ENCODE assay signal across 28 cellular contexts in the genomic region with DNA sequence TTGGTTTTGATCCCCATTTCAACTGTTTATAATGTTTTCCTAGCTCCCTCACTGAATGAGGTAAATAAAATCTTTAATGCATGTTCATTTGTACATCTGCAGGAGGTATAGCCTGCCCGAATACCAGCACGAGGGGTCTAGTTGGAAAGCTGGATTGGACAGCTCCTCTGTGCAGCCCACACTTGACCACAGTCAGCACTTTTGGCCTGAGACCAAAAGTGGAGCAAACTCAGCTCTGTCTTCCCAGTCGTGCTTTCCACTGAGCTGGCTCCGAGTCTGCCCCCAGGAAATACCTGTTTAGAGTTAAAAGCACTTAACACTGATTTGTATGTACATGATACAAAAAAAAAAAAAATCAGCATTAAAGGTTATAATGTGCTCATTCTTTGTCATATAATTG.
DNase-seq lines count a peak whose midpoint lies in the region; ATAC-seq and TF ChIP-seq lines count a peak whose summit lies in the region.
"Had no signal": no experiment of that assay in that cellular context is flagged by ENCODE, and none has a peak within 500 bp of the region (broad histone marks: within the 10 kb centered on the region; RNA-seq: fewer than 3 reads in every experiment).

No MANE protein-coding gene starts in this region.

- H3K9me3 ChIP-seq in hepatocyte (ENCODE audit: low read depth), result no peaks in the 10 kb centered on the region
- peaks cover 35% of the 10 kb centered on the region for H3K9me3 ChIP-seq in A673 (ENCODE audit: low read depth, low read length, poor library complexity, severe bottlenecking)
- H3K9me3 ChIP-seq: esophagus squamous epithelium, heart left ventricle, upper lobe of left lung had no signal

- H3K4me3 Mint-ChIP-seq in GM23338, result no peak overlapping the region
- H3K4me3 Mint-ChIP-seq: activated CD8-positive, alpha-beta T cell treated with anti-CD3 and anti-CD28 coated beads for 36 hours; activated naive CD4-positive, alpha-beta T cell treated with anti-CD3 and anti-CD28 coated beads, Interleukin-2, amount 10 ng/mL, durations not matched to agents 7 days and 5 days; natural killer cell treated with Interleukin-12 subunit alpha and Interleukin-12 subunit beta and Interleukin-15 and Interleukin-18, amount 100 ng/mL, for 72 hours; T-helper 2 cell treated with Interferon-gamma antibody and Interleukin-4, amounts not matched to agents 5 μg/mL and 100 μg/mL, for 36 hours had no signal

- H3K27me3 ChIP-seq in GM23338 (ENCODE audit: insufficient read depth), result no peaks in the 10 kb centered on the region
- no peaks in the 10 kb centered on the region for H3K27me3 ChIP-seq in hepatocyte
- no peaks in the 10 kb centered on the region for H3K27me3 ChIP-seq in A673 (replicated peaks; ENCODE audit: insufficient read depth, low read depth, low read length, poor library complexity)
- H3K27me3 ChIP-seq: esophagus squamous epithelium, foreskin keratinocyte, heart left ventricle, upper lobe of left lung had no signal

- intact Hi-C loops in A673 (cut with micrococcal nuclease; ENCODE audit: unreplicated experiment), result no loop called here

- H3K36me3 ChIP-seq in GM23338 (ENCODE audit: insufficient read depth), result no peaks in the 10 kb centered on the region; the same call in 1 of the 2 replicates
- H3K36me3 ChIP-seq in hepatocyte (replicated peaks; ENCODE audit: insufficient read depth, low read depth), result no peaks in the 10 kb centered on the region
- H3K36me3 ChIP-seq in A673 (ENCODE audit: insufficient read depth, low read length, poor library complexity, severe bottlenecking), result no peaks in the 10 kb centered on the region
- H3K36me3 ChIP-seq: esophagus squamous epithelium, heart left ventricle, upper lobe of left lung had no signal

- no peak overlapping the region for H3K27ac ChIP-seq in GM23338 (ENCODE audit: low read depth)
- H3K27ac ChIP-seq in hepatocyte, result no peak overlapping the region
- H3K27ac ChIP-seq in A673 (ENCODE audit: low read depth, low read length, poor library complexity, severe bottlenecking), result no peak overlapping the region
- H3K27ac ChIP-seq: C4-2B, dorsolateral prefrontal cortex, esophagus squamous epithelium, foreskin keratinocyte, heart left ventricle, upper lobe of left lung had no signal

- peaks cover 32% of the 10 kb centered on the region for H3K4me1 Mint-ChIP-seq in GM23338
- H3K4me1 Mint-ChIP-seq: activated naive CD4-positive, alpha-beta T cell treated with anti-CD3 and anti-CD28 coated beads, Interleukin-2, amount 10 ng/mL, durations not matched to agents 7 days and 5 days had no signal

- no peak for TF ChIP-seq CTCF in GM23338 (conservative IDR thresholded peaks at IDR 0.05; ENCODE audit: low read depth in 2 of 2)
- no peak for TF ChIP-seq CTCF in hepatocyte (IDR thresholded peaks at IDR 0.05; ENCODE audit: poor library complexity)
- TF ChIP-seq CTCF in A673 (conservative IDR thresholded peaks at IDR 0.05; ENCODE audit: low read depth, low read length), result no peak

- H3K27ac Mint-ChIP-seq in GM23338, result no peak overlapping the region
- H3K27ac Mint-ChIP-seq: activated CD8-positive, alpha-beta T cell treated with anti-CD3 and anti-CD28 coated beads for 36 hours; activated naive CD4-positive, alpha-beta T cell treated with anti-CD3 and anti-CD28 coated beads, Interleukin-2, amount 10 ng/mL, durations not matched to agents 7 days and 5 days; natural killer cell treated with Interleukin-12 subunit alpha and Interleukin-12 subunit beta and Interleukin-15 and Interleukin-18, amount 100 ng/mL, for 72 hours; T-helper 2 cell treated with Interferon-gamma antibody and Interleukin-4, amounts not matched to agents 5 μg/mL and 100 μg/mL, for 36 hours had no signal

- ATAC-seq in GM23338, result no peak
- ATAC-seq: activated CD8-positive, alpha-beta T cell treated with anti-CD3 and anti-CD28 coated beads for 36 hours; foreskin keratinocyte; heart left ventricle; natural killer cell treated with Interleukin-12 subunit alpha and Interleukin-12 subunit beta and Interleukin-15 and Interleukin-18, amount 100 ng/mL, for 72 hours; Panc1 had no signal

- peak; percentile 65 for DNase-seq in DMS79 treated with DMSO at 0.1 percent for 48 hours (lab: John Stamatoyannopoulos, UW)
- DNase-seq in GM23338 (ENCODE audit: low spot score), result no peak
- DNase-seq in NCI-H748 (lab: John Stamatoyannopoulos, UW; ENCODE audit: unreplicated experiment), result peak; percentile 97
- peak; percentile 13 for DNase-seq in hepatocyte (ENCODE audit: low spot score)
- no peak for DNase-seq in A673 (ENCODE audit: low spot score)
- DNase-seq in mesenteric fat pad (ENCODE audit: low spot score), result no peak
- no peak for DNase-seq in NCI-H524 (lab: John Stamatoyannopoulos, UW)
- DNase-seq: activated CD4-positive, alpha-beta T cell treated with anti-CD3 and anti-CD28 coated beads for 1 hour; activated CD8-positive, alpha-beta memory T cell treated with anti-CD3 and anti-CD28 coated beads, Interleukin-2, amount 50 U/mL, for 48 hours; activated CD8-positive, alpha-beta T cell treated with anti-CD3 and anti-CD28 coated beads for 36 hours; activated naive CD4-positive, alpha-beta T cell treated with anti-CD3 and anti-CD28 coated beads, Interleukin-2, amount 10 ng/mL, durations not matched to agents 7 days and 5 days; dorsolateral prefrontal cortex; esophagus squamous epithelium; foreskin keratinocyte; heart left ventricle; KBM-7; kidney glomerular epithelial cell; NCI-H1694 treated with DMSO at 0.1 percent for 48 hours; NCI-H524 treated with DMSO at 0.1 percent for 48 hours; occipital lobe; SHP77; stimulated activated CD4-positive, alpha-beta T cell treated with anti-CD3 and anti-CD28 coated beads, Interleukin-15, amount 100 ng/mL, for 24 hours; stimulated activated CD4-positive, alpha-beta T cell treated with anti-CD3 and anti-CD28 coated beads, Interleukin-4, amount 100 ng/mL, for 4 hours; upper lobe of left lung had no signal

- H4K20me1 ChIP-seq in GM23338 (replicated peaks; ENCODE audit: insufficient read depth) (no peaks in the 10 kb centered on the region), hepatocyte (ENCODE audit: insufficient read depth, poor library complexity, severe bottlenecking) (no peaks in the 10 kb centered on the region)

- H3K4me1 ChIP-seq in GM23338 (ENCODE audit: insufficient read depth), result peaks cover 12% of the 10 kb centered on the region
- no peaks in the 10 kb centered on the region for H3K4me1 ChIP-seq in hepatocyte (ENCODE audit: insufficient read depth)
- H3K4me1 ChIP-seq in A673 (ENCODE audit: insufficient read depth, low read length, poor library complexity, severe bottlenecking), result no peaks in the 10 kb centered on the region
- H3K4me1 ChIP-seq: esophagus squamous epithelium, foreskin keratinocyte, heart left ventricle, upper lobe of left lung had no signal

- CTCF ChIA-PET in A673 (lab: Charles Lee), result no interaction called here

- WGBS in hepatocyte (ENCODE audit: low lambda C conversion rate, missing lambda C conversion rate), result 49% methylated on average over 4 of the region's 4 CpGs

- H3F3A ChIP-seq in GM23338 (replicated peaks; ENCODE audit: low read depth), result no peaks in the 10 kb centered on the region

- H3K4me2 ChIP-seq in GM23338 (0 out of 2 replicates have a peak overlapping the region, but pooled peaks have one; percentile 6), hepatocyte (no peak overlapping the region)

- peaks cover 8% of the 10 kb centered on the region for H3K27me3 Mint-ChIP-seq in GM23338 (ENCODE audit: insufficient read depth, low read depth, poor library complexity)
- H3K27me3 Mint-ChIP-seq: activated CD8-positive, alpha-beta T cell treated with anti-CD3 and anti-CD28 coated beads for 36 hours; activated naive CD4-positive, alpha-beta T cell treated with anti-CD3 and anti-CD28 coated beads, Interleukin-2, amount 10 ng/mL, durations not matched to agents 7 days and 5 days; natural killer cell treated with Interleukin-12 subunit alpha and Interleukin-12 subunit beta and Interleukin-15 and Interleukin-18, amount 100 ng/mL, for 72 hours had no signal

- H3K79me2 ChIP-seq in GM23338 (replicated peaks; ENCODE audit: insufficient read depth) (no peaks in the 10 kb centered on the region), hepatocyte (no peaks in the 10 kb centered on the region)

- POLR2A ChIA-PET in A673 (lab: Charles Lee; ENCODE audit: low non-redundant PET), result no interaction called here

- no peak overlapping the region for H2AFZ ChIP-seq in GM23338
- no peak overlapping the region for H2AFZ ChIP-seq in hepatocyte

- H3K9me3 Mint-ChIP-seq in GM23338, result peaks cover 75% of the 10 kb centered on the region

- H3K9me2 ChIP-seq in GM23338 (ENCODE audit: insufficient read depth) (no peaks in the 10 kb centered on the region; the same call in 1 of the 2 replicates), hepatocyte (replicated peaks; ENCODE audit: insufficient read depth) (no peaks in the 10 kb centered on the region)

- no TSS peak for BruUV-seq in A673 (replicated peaks; lab: Mats Ljungman, UMichigan)

- H3K4me3 ChIP-seq in GM23338 (no peak overlapping the region), hepatocyte (no peak overlapping the region), A673 (ENCODE audit: low read depth, low read length, poor library complexity, severe bottlenecking) (no peak overlapping the region)
- H3K4me3 ChIP-seq: dorsolateral prefrontal cortex, esophagus squamous epithelium, heart left ventricle, upper lobe of left lung had no signal

- peaks cover 13% of the 10 kb centered on the region for H3K36me3 Mint-ChIP-seq in GM23338 (ENCODE audit: low read depth)
- H3K36me3 Mint-ChIP-seq: activated naive CD4-positive, alpha-beta T cell treated with anti-CD3 and anti-CD28 coated beads, Interleukin-2, amount 10 ng/mL, durations not matched to agents 7 days and 5 days had no signal

Comparison
In these comparisons a context has a peak if more than half of its experiments do, and no peak if none do; other contexts are left out.
1. DNase-seq: peak in DMS79 treated with DMSO at 0.1 percent for 48 hours (single experiment), NCI-H748 (single experiment) and hepatocyte (single experiment); none in GM23338 (single experiment), A673 (single experiment), mesenteric fat pad (single experiment) and NCI-H524 (0 of 2).